1 cellular context compared by ENCODE assay signal in the genomic region with DNA sequence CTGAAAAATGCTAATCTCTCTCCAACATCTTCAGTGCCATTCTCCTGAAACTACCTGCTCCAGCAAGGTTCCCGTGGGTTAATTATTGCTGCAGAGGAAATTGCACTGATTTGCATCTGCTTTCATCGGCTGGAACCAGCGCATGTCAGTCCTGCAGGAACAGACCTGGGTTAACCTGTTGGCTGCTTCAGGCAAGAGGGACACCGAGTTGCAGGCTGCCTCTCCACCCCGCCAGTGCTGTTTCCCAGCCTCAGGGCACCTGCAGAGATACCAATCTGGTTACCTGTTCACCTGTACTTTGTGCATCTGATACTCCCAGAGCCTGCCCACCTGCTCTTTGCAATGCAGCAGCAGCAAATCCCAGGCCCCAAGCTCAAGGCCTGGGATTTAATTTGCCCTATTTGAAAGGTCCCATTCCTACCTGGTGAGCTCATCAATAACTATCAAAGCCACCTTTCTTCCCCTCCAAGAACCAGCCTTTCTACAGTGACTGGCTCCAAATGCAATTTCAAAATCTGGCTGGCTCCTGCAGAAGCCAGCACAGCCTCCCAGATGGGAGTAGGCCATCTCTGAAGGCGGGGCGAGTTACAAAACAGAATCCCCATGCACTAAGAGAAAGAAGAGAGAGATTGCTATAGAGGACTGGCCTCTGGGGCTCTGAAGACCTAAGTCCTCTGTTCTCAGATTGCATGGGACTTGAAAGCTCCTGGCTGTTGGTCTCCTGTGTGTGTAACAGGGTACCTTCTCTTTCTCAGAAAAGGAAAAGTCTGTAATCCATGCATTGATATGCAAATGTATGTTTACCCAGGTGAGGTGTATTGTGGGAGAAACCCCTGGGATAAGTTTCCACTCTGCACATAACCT.
TF ChIP-seq lines count a peak whose summit lies in the region.

No MANE protein-coding gene starts in this region.

TF ChIP-seq in HEK293, 187 proteins besides CTCF, POLR2A, EP300 and RAD21 (continued from another document):
- TF ChIP-seq, protein P1, sequence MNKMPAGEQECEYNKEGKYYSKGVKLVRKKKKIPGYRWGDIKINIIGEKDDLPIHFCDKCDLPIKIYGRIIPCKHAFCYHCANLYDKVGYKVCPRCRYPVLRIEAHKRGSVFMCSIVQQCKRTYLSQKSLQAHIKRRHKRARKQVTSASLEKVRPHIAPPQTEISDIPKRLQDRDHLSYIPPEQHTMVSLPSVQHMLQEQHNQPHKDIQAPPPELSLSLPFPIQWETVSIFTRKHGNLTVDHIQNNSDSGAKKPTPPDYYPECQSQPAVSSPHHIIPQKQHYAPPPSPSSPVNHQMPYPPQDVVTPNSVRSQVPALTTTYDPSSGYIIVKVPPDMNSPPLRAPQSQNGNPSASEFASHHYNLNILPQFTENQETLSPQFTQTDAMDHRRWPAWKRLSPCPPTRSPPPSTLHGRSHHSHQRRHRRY (tag by site-specific recombination; IDR thresholded peaks at IDR 0.05) = no peak
TF ChIP-seq in HEK293: peak in this region for 2.
